In the genomic region with DNA sequence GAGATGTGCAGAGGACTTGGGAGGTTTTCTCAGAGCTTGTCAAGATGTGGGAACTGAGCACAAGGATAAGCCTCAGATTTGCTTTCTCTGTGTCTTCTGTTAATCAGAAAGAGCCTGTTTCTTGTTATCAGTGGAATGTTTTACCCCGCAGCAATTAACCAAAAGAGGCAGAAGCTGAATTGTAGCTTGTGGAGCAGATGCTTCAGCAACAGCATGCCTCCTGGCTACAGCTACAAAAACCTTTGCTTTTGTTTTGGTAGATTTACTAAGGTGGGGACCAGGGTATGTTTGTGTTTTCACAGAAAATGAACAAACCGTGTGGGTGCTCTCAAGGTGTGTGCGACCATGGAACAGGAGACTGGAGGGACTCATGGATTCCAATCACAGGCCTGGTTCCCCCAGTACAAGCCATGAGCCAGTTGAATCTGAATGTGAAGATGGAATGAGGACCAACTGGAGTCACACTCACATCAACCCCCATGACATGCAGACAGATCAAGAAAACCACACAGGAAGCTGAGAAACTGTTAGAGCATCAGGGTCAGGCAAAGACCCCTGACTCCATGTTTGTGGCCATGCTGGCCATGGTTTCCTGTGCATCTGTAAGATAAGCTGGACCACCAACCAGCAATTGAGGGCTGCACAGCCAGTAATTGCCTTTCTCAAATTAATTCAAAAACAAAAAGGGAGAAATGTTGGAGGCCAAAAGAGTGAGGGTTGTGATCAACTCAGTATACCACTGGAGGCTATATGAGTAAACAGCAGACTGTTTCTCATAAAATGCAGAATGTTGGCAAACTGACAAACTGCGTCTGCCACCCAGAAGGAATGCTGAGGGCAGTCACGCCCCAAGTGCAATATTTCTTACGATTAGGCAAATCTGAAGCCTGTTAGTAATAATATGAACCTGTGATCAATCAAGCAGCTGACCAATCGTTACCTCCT, we compare ENCODE assay signal across 19 cellular contexts. TPM values are rescaled to one million over a fixed set of nuclear protein-coding genes. Genes with fewer than 3 reads are reported as not detected.
DNase-seq lines count a peak whose midpoint lies in the region; ATAC-seq and TF ChIP-seq lines count a peak whose summit lies in the region.
"Had no signal": no experiment of that assay in that cellular context is flagged by ENCODE, and none has a peak within 500 bp of the region (broad histone marks: within the 10 kb centered on the region; RNA-seq: fewer than 3 reads in every experiment).

No MANE protein-coding gene starts in this region.

- no peak overlapping the region for H3K4me3 Mint-ChIP-seq in activated naive CD8-positive, alpha-beta T cell treated with anti-CD3 and anti-CD28 coated beads, Interleukin-2, amount 10 ng/mL, durations not matched to agents 7 days and 5 days
- H3K4me3 Mint-ChIP-seq in activated naive CD8-positive, alpha-beta T cell treated with anti-CD3 and anti-CD28 coated beads, Interleukin-2, amount 50 U/mL, for 24 hours = no peak overlapping the region
- H3K4me3 Mint-ChIP-seq: activated naive CD4-positive, alpha-beta T cell treated with anti-CD3 and anti-CD28 coated beads, Interleukin-2, amount 50 U/mL, for 24 hours; naive B cell; stimulated activated naive CD8-positive, alpha-beta T cell treated with anti-CD3 and anti-CD28 coated beads, Interleukin-15, Interleukin-2, amounts not matched to agents 100 ng/mL and 50 ng/mL, for 24 hours had no signal

- H4K20me1 ChIP-seq in OCI-LY3 (ENCODE audit: insufficient read depth, low read length) = no peaks in the 10 kb centered on the region

- TF ChIP-seq CTCF in OCI-LY3 (IDR thresholded peaks at IDR 0.05; ENCODE audit: low read depth, low read length) (no peak), epithelial cell of esophagus (IDR thresholded peaks at IDR 0.05; ENCODE audit: insufficient read depth, low read depth, low read length, missing control alignments) (no peak)

- DNase-seq in activated naive CD8-positive, alpha-beta T cell treated with anti-CD3 and anti-CD28 coated beads, Interleukin-2, amount 10 ng/mL, durations not matched to agents 7 days and 5 days = no peak
- DNase-seq in activated naive CD8-positive, alpha-beta T cell treated with anti-CD3 and anti-CD28 coated beads, Interleukin-2, amount 50 U/mL, for 24 hours = no peak
- peak; percentile 56 for DNase-seq in epithelial cell of esophagus (ENCODE audit: low read depth)
- DNase-seq in effector CD4-positive, alpha-beta T cell = no peak
- DNase-seq in G401 (ENCODE audit: low spot score) = no peak
- DNase-seq: Calu3, GOT3, left lung, naive B cell, NCI-H2171 had no signal

- WGBS in thymus = 47% methylated on average over 7 of the region's 7 CpGs

- peak; percentile 26 for ATAC-seq in activated naive CD8-positive, alpha-beta T cell treated with anti-CD3 and anti-CD28 coated beads, Interleukin-2, amount 10 ng/mL, durations not matched to agents 7 days and 5 days (ENCODE audit: low read depth)
- no peak for ATAC-seq in activated naive CD8-positive, alpha-beta T cell treated with anti-CD3 and anti-CD28 coated beads, Interleukin-2, amount 50 U/mL, for 24 hours
- no peak for ATAC-seq in HG03565 (IDR thresholded peaks at IDR 0.05; ENCODE audit: unreplicated experiment)
- ATAC-seq: activated CD4-positive, CD25-positive, alpha-beta regulatory T cell treated with anti-CD3 and anti-CD28 coated beads, Interleukin-2, amount 50 U/mL, for 24 hours; left lung had no signal

- peaks cover 17% of the 10 kb centered on the region for H3K27me3 Mint-ChIP-seq in activated naive CD8-positive, alpha-beta T cell treated with anti-CD3 and anti-CD28 coated beads, Interleukin-2, amount 10 ng/mL, durations not matched to agents 7 days and 5 days
- peaks cover 2% of the 10 kb centered on the region for H3K27me3 Mint-ChIP-seq in activated naive CD8-positive, alpha-beta T cell treated with anti-CD3 and anti-CD28 coated beads, Interleukin-2, amount 50 U/mL, for 24 hours

- peaks cover 12% of the 10 kb centered on the region for H3K4me1 Mint-ChIP-seq in activated naive CD8-positive, alpha-beta T cell treated with anti-CD3 and anti-CD28 coated beads, Interleukin-2, amount 10 ng/mL, durations not matched to agents 7 days and 5 days
- no peaks in the 10 kb centered on the region for H3K4me1 Mint-ChIP-seq in activated naive CD8-positive, alpha-beta T cell treated with anti-CD3 and anti-CD28 coated beads, Interleukin-2, amount 50 U/mL, for 24 hours
- H3K4me1 Mint-ChIP-seq: activated naive CD4-positive, alpha-beta T cell treated with anti-CD3 and anti-CD28 coated beads, Interleukin-2, amount 50 U/mL, for 24 hours; naive B cell had no signal

- no peak overlapping the region for H3K27ac Mint-ChIP-seq in activated naive CD8-positive, alpha-beta T cell treated with anti-CD3 and anti-CD28 coated beads, Interleukin-2, amount 10 ng/mL, durations not matched to agents 7 days and 5 days
- no peak overlapping the region for H3K27ac Mint-ChIP-seq in activated naive CD8-positive, alpha-beta T cell treated with anti-CD3 and anti-CD28 coated beads, Interleukin-2, amount 50 U/mL, for 24 hours
- H3K27ac Mint-ChIP-seq: activated naive CD4-positive, alpha-beta T cell treated with anti-CD3 and anti-CD28 coated beads, Interleukin-2, amount 50 U/mL, for 24 hours; progenitor cell of endocrine pancreas; stimulated activated naive CD8-positive, alpha-beta T cell treated with anti-CD3 and anti-CD28 coated beads, Interleukin-15, Interleukin-2, amounts not matched to agents 100 ng/mL and 50 ng/mL, for 24 hours had no signal

- H3K9ac ChIP-seq in OCI-LY3 (ENCODE audit: low read length) = no peak overlapping the region

- peak overlapping the region; percentile 47; the same call in 1 of the 2 replicates for H3K4me3 ChIP-seq in OCI-LY3 (ENCODE audit: low read length)
- H3K4me3 ChIP-seq in epithelial cell of esophagus (ENCODE audit: low read length) = no peak overlapping the region
- H3K4me3 ChIP-seq in thymus (ENCODE audit: low read length) = no peak overlapping the region
- H3K4me3 ChIP-seq: left lung had no signal

- peak overlapping the region; percentile 59 for H3K4me2 ChIP-seq in OCI-LY3 (ENCODE audit: low read length)

- H3K4me1 ChIP-seq in OCI-LY3 (ENCODE audit: low read length) = no peaks in the 10 kb centered on the region
- H3K4me1 ChIP-seq in thymus (ENCODE audit: control insufficient read depth, insufficient read depth, low read length) = peaks cover 35% of the 10 kb centered on the region
- H3K4me1 ChIP-seq: left lung had no signal

- no peaks in the 10 kb centered on the region for H3K79me2 ChIP-seq in OCI-LY3 (ENCODE audit: low read length)

- H3K9me3 Mint-ChIP-seq in activated naive CD8-positive, alpha-beta T cell treated with anti-CD3 and anti-CD28 coated beads, Interleukin-2, amount 10 ng/mL, durations not matched to agents 7 days and 5 days = no peaks in the 10 kb centered on the region
- no peaks in the 10 kb centered on the region for H3K9me3 Mint-ChIP-seq in activated naive CD8-positive, alpha-beta T cell treated with anti-CD3 and anti-CD28 coated beads, Interleukin-2, amount 50 U/mL, for 24 hours
- H3K9me3 Mint-ChIP-seq: activated naive CD4-positive, alpha-beta T cell treated with anti-CD3 and anti-CD28 coated beads, Interleukin-2, amount 50 U/mL, for 24 hours; stimulated activated naive CD8-positive, alpha-beta T cell treated with anti-CD3 and anti-CD28 coated beads, Interleukin-15, Interleukin-2, amounts not matched to agents 100 ng/mL and 50 ng/mL, for 24 hours had no signal

- peak overlapping the region; percentile 46; the same call in 1 of the 2 replicates for H2AFZ ChIP-seq in OCI-LY3 (ENCODE audit: low read depth, low read length)

- in situ Hi-C loops in G401 (cut with HindIII; ENCODE audit: low sequenced_read_pairs) = no loop called here

- POLR2A ChIA-PET in activated naive CD8-positive, alpha-beta T cell treated with anti-CD3 and anti-CD28 coated beads, Interleukin-2, amount 10 ng/mL, durations not matched to agents 7 days and 5 days (lab: Charles Lee) = no interaction called here

- H3K36me3 ChIP-seq in OCI-LY3 (replicated peaks; ENCODE audit: low read depth, low read length) (no peaks in the 10 kb centered on the region), thymus (ENCODE audit: control insufficient read depth, insufficient read depth) (no peaks in the 10 kb centered on the region)
- H3K36me3 ChIP-seq: left lung had no signal

- H3K36me3 Mint-ChIP-seq in activated naive CD8-positive, alpha-beta T cell treated with anti-CD3 and anti-CD28 coated beads, Interleukin-2, amount 10 ng/mL, durations not matched to agents 7 days and 5 days = no peaks in the 10 kb centered on the region
- no peaks in the 10 kb centered on the region for H3K36me3 Mint-ChIP-seq in activated naive CD8-positive, alpha-beta T cell treated with anti-CD3 and anti-CD28 coated beads, Interleukin-2, amount 50 U/mL, for 24 hours (ENCODE audit: low read depth)
- H3K36me3 Mint-ChIP-seq: activated naive CD4-positive, alpha-beta T cell treated with anti-CD3 and anti-CD28 coated beads, Interleukin-2, amount 50 U/mL, for 24 hours; naive B cell had no signal

- peaks cover 5% of the 10 kb centered on the region; the same call in 1 of the 2 replicates for H3K27me3 ChIP-seq in OCI-LY3 (ENCODE audit: low read depth, low read length)
- H3K27me3 ChIP-seq in thymus (ENCODE audit: control insufficient read depth, insufficient read depth) = no peaks in the 10 kb centered on the region
- H3K27me3 ChIP-seq: left lung had no signal

- H3K27ac ChIP-seq in OCI-LY3 (ENCODE audit: low read length) (no peak overlapping the region), thymus (ENCODE audit: low read depth) (peak overlapping the region; percentile 60)
- H3K27ac ChIP-seq: left lung had no signal

- H3K9me3 ChIP-seq in OCI-LY3 (ENCODE audit: insufficient read depth, low read length) = no peaks in the 10 kb centered on the region
- no peaks in the 10 kb centered on the region for H3K9me3 ChIP-seq in thymus (ENCODE audit: control insufficient read depth)

RNA-seq across cellular contexts. Expression of a gene that starts 6.8 kb away (rescaled TPM):
- not detected for total RNA-seq in activated naive CD8-positive, alpha-beta T cell treated with anti-CD3 and anti-CD28 coated beads, Interleukin-2, amount 10 ng/mL, durations not matched to agents 7 days and 5 days
- 0.30 TPM for polyA plus RNA-seq in thymus
- total RNA-seq in G401 (2014; rRNA removed; shearing (Covaris generic)) = not detected in 2 replicates
- total RNA-seq: Calu3, HT1080 had no signal
- polyA plus RNA-seq: AG04450 had no signal
